ENCODE assay signal across 11 cellular contexts in genomic region chr6:558089-558488, GRCh38.
DNase-seq lines count a peak whose midpoint lies in the region; ATAC-seq and TF ChIP-seq lines count a peak whose summit lies in the region.
"Had no signal": no experiment of that assay in that cellular context is flagged by ENCODE, and none has a peak within 500 bp of the region (broad histone marks: within the 10 kb centered on the region; RNA-seq: fewer than 3 reads in every experiment).

No MANE protein-coding gene starts in this region.

- peaks cover 41% of the 10 kb centered on the region for H3K4me1 Mint-ChIP-seq in activated CD8-positive, alpha-beta memory T cell treated with anti-CD3 and anti-CD28 coated beads, Interleukin-2, amount 10 ng/mL, durations not matched to agents 7 days and 5 days
- peaks cover 43% of the 10 kb centered on the region for H3K4me1 Mint-ChIP-seq in activated naive CD8-positive, alpha-beta T cell treated with anti-CD3 and anti-CD28 coated beads for 36 hours
- peaks cover 6% of the 10 kb centered on the region for H3K4me1 Mint-ChIP-seq in osteocyte (ENCODE audit: unreplicated experiment)

- DNase-seq in activated CD8-positive, alpha-beta memory T cell treated with anti-CD3 and anti-CD28 coated beads, Interleukin-2, amount 10 ng/mL, durations not matched to agents 7 days and 5 days = no peak
- DNase-seq in activated CD8-positive, alpha-beta memory T cell treated with anti-CD3 and anti-CD28 coated beads, Interleukin-2, amount 50 U/mL, for 4 hours = no peak
- DNase-seq in KBM-7 = peak; percentile 17
- DNase-seq in activated naive CD8-positive, alpha-beta T cell treated with anti-CD3 and anti-CD28 coated beads for 36 hours = no peak
- no peak for DNase-seq in osteocyte (ENCODE audit: extremely low spot score, unreplicated experiment)
- DNase-seq: activated CD8-positive, alpha-beta memory T cell treated with anti-CD3 and anti-CD28 coated beads for 24 hours; H7; NCI-H1930 had no signal

- peak overlapping the region; percentile 48 for H3K27ac Mint-ChIP-seq in activated CD8-positive, alpha-beta memory T cell treated with anti-CD3 and anti-CD28 coated beads, Interleukin-2, amount 10 ng/mL, durations not matched to agents 7 days and 5 days
- peak overlapping the region; percentile 80 for H3K27ac Mint-ChIP-seq in activated naive CD8-positive, alpha-beta T cell treated with anti-CD3 and anti-CD28 coated beads for 36 hours
- H3K27ac Mint-ChIP-seq in osteocyte (ENCODE audit: unreplicated experiment) = no peak overlapping the region

- TF ChIP-seq CTCF in osteocyte (IDR thresholded peaks at IDR 0.05) = peak; percentile 53

- H3K27me3 Mint-ChIP-seq in activated CD8-positive, alpha-beta memory T cell treated with anti-CD3 and anti-CD28 coated beads, Interleukin-2, amount 10 ng/mL, durations not matched to agents 7 days and 5 days = no peaks in the 10 kb centered on the region
- no peaks in the 10 kb centered on the region for H3K27me3 Mint-ChIP-seq in activated naive CD8-positive, alpha-beta T cell treated with anti-CD3 and anti-CD28 coated beads for 36 hours
- no peaks in the 10 kb centered on the region for H3K27me3 Mint-ChIP-seq in osteocyte (ENCODE audit: unreplicated experiment)

- no peak for ATAC-seq in activated CD8-positive, alpha-beta memory T cell treated with anti-CD3 and anti-CD28 coated beads, Interleukin-2, amount 10 ng/mL, durations not matched to agents 7 days and 5 days
- no peak for ATAC-seq in HG02973 (IDR thresholded peaks at IDR 0.05; ENCODE audit: unreplicated experiment)
- no peak for ATAC-seq in HG02642 (IDR thresholded peaks at IDR 0.05; ENCODE audit: poor library complexity, unreplicated experiment)
- no peak for ATAC-seq in HG03097 (IDR thresholded peaks at IDR 0.05; ENCODE audit: low FRiP score, unreplicated experiment)

- CTCF ChIA-PET in activated CD8-positive, alpha-beta memory T cell treated with anti-CD3 and anti-CD28 coated beads, Interleukin-2, amount 10 ng/mL, durations not matched to agents 7 days and 5 days (lab: Charles Lee) = interaction anchor here (0.7 to 2.3 kb wide), 8 partner anchors 9 to 167 kb away, joined by 3 to 7 read pairs (median 4); no protein-coding TSS in a partner anchor

- in situ Hi-C loops in KBM-7 (cut with MboI; ENCODE audit: low pct_unique_long_range_greater_than_20kb, low sequenced_read_pairs) = no loop called here

- H3K9me3 Mint-ChIP-seq in activated CD8-positive, alpha-beta memory T cell treated with anti-CD3 and anti-CD28 coated beads, Interleukin-2, amount 10 ng/mL, durations not matched to agents 7 days and 5 days (ENCODE audit: low read depth) = no peaks in the 10 kb centered on the region
- H3K9me3 Mint-ChIP-seq in activated naive CD8-positive, alpha-beta T cell treated with anti-CD3 and anti-CD28 coated beads for 36 hours = no peaks in the 10 kb centered on the region
- H3K9me3 Mint-ChIP-seq in osteocyte (ENCODE audit: unreplicated experiment) = no peaks in the 10 kb centered on the region

- H3K4me3 Mint-ChIP-seq in activated CD8-positive, alpha-beta memory T cell treated with anti-CD3 and anti-CD28 coated beads, Interleukin-2, amount 10 ng/mL, durations not matched to agents 7 days and 5 days = peak overlapping the region; percentile 15
- no peak overlapping the region for H3K4me3 Mint-ChIP-seq in activated naive CD8-positive, alpha-beta T cell treated with anti-CD3 and anti-CD28 coated beads for 36 hours
- H3K4me3 Mint-ChIP-seq in osteocyte (ENCODE audit: unreplicated experiment) = no peak overlapping the region

- peaks cover 50% of the 10 kb centered on the region for H3K36me3 Mint-ChIP-seq in activated CD8-positive, alpha-beta memory T cell treated with anti-CD3 and anti-CD28 coated beads, Interleukin-2, amount 10 ng/mL, durations not matched to agents 7 days and 5 days
- H3K36me3 Mint-ChIP-seq in activated naive CD8-positive, alpha-beta T cell treated with anti-CD3 and anti-CD28 coated beads for 36 hours = peaks cover 48% of the 10 kb centered on the region
- H3K36me3 Mint-ChIP-seq in osteocyte (ENCODE audit: unreplicated experiment) = peaks cover 40% of the 10 kb centered on the region
